Comparison of ENCODE assay signal across 19 cellular contexts in genomic region chr11:117495357-117495756, GRCh38.
"Had no signal": no experiment of that assay in that cellular context is flagged by ENCODE, and none has a peak within 500 bp of the region (broad histone marks: within the 10 kb centered on the region; RNA-seq: fewer than 3 reads in every experiment).

No MANE protein-coding gene starts in this region.

- H3K27ac ChIP-seq: esophagus squamous epithelium, right atrium auricular region had no signal

- H3K9me3 ChIP-seq: esophagus squamous epithelium, right atrium auricular region had no signal

- DNase-seq: activated B cell treated with CpG ODN at 0.5 μM for 24 hours; activated CD4-positive, alpha-beta T cell treated with anti-CD3 and anti-CD28 coated beads, Interleukin-2, amount 10 ng/mL, durations not matched to agents 24 days and 14 days; activated CD8-positive, alpha-beta memory T cell treated with anti-CD3 and anti-CD28 coated beads, Interleukin-2, amount 50 U/mL, for 48 hours; activated gamma-delta T cell; activated T-cell treated with anti-CD3 and anti-CD28 coated beads, Interleukin-2, amount 50 U/mL, for 72 hours; central memory CD4-positive, alpha-beta T cell; cortex of kidney; effector CD8-positive, alpha-beta T cell; esophagus squamous epithelium; glutamatergic neuron; hypothalamus; left ventricle myocardium superior; mesenchymal stem cell; natural killer cell; stimulated activated CD4-positive, alpha-beta T cell treated with anti-CD3 and anti-CD28 coated beads, Interleukin-2, amount 100 ng/mL, for 48 hours; stimulated activated naive CD4-positive, alpha-beta T cell had no signal

- H3K4me3 ChIP-seq: esophagus squamous epithelium, right atrium auricular region had no signal

- H3K4me1 Mint-ChIP-seq: activated B cell treated with CpG ODN at 0.5 μM for 24 hours; activated CD4-positive, alpha-beta T cell treated with anti-CD3 and anti-CD28 coated beads, Interleukin-2, amount 10 ng/mL, durations not matched to agents 24 days and 14 days; natural killer cell had no signal

- H3K36me3 ChIP-seq: esophagus squamous epithelium, right atrium auricular region had no signal

- H3K36me3 Mint-ChIP-seq: activated naive CD4-positive, alpha-beta T cell treated with anti-CD3 and anti-CD28 coated beads, Interleukin-2, amount 50 U/mL, for 72 hours; natural killer cell had no signal

- H3K9me3 Mint-ChIP-seq: activated B cell treated with CpG ODN at 0.5 μM for 24 hours; activated CD4-positive, alpha-beta T cell treated with anti-CD3 and anti-CD28 coated beads, Interleukin-2, amount 10 ng/mL, durations not matched to agents 24 days and 14 days; activated naive CD4-positive, alpha-beta T cell treated with anti-CD3 and anti-CD28 coated beads, Interleukin-2, amount 50 U/mL, for 72 hours; activated T-cell treated with anti-CD3 and anti-CD28 coated beads, Interleukin-2, amount 50 U/mL, for 72 hours; natural killer cell had no signal

- H3K27me3 ChIP-seq: right atrium auricular region had no signal

- H3K4me1 ChIP-seq: esophagus squamous epithelium, right atrium auricular region had no signal

- H3K4me3 Mint-ChIP-seq: activated B cell treated with CpG ODN at 0.5 μM for 24 hours; activated CD4-positive, alpha-beta T cell treated with anti-CD3 and anti-CD28 coated beads, Interleukin-2, amount 10 ng/mL, durations not matched to agents 24 days and 14 days; activated T-cell treated with anti-CD3 and anti-CD28 coated beads, Interleukin-2, amount 50 U/mL, for 72 hours; natural killer cell had no signal

- H3K27ac Mint-ChIP-seq: activated B cell treated with CpG ODN at 0.5 μM for 24 hours; activated CD4-positive, alpha-beta T cell treated with anti-CD3 and anti-CD28 coated beads, Interleukin-2, amount 10 ng/mL, durations not matched to agents 24 days and 14 days; activated T-cell treated with anti-CD3 and anti-CD28 coated beads, Interleukin-2, amount 50 U/mL, for 72 hours; natural killer cell; progenitor cell of endocrine pancreas had no signal
